In the genomic region with DNA sequence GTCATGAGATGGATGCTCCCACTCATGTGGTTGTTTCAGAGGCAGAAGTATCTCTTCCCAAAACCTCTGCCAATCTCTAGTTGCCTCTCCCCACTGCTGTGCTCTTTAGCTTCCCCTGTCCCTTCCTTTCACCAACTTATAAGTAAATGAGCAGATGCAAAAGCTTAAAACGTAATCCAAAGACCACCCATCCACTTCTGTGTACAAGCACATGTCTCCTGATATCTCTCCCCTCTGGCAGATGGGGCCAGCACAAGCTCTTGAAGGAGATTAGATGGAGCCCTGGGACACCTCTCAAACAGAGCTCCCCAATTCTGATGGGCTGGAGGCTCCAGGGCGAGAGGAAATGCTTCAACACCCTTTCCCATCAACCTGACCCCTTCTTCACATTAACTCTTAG, we compare ENCODE assay signal across 15 cellular contexts.
DNase-seq lines count a peak whose midpoint lies in the region; ATAC-seq, FAIRE-seq and TF ChIP-seq lines count a peak whose summit lies in the region.
"Had no signal": no experiment of that assay in that cellular context is flagged by ENCODE, and none has a peak within 500 bp of the region (broad histone marks: within the 10 kb centered on the region; RNA-seq: fewer than 3 reads in every experiment).

No MANE protein-coding gene starts in this region.

- H3K27me3 ChIP-seq in GM12878 (replicated peaks in 1 of 2; ENCODE audit: control insufficient read depth in 2 of 2, insufficient read depth in 2 of 2, low read length in 1 of 2) (no peaks in the 10 kb centered on the region), left ventricle myocardium inferior (ENCODE audit: low read depth) (no peaks in the 10 kb centered on the region)
- H3K27me3 ChIP-seq: BLaER1 treated with 17β-estradiol and CSF1 and Interleukin-3, amounts not matched to agents 10 nM and 100 nM had no signal

- H3K27ac ChIP-seq in GM12878 (ENCODE audit: control insufficient read depth, insufficient read depth), result peak overlapping the region; percentile 50
- no peak overlapping the region for H3K27ac ChIP-seq in kidney (ENCODE audit: low read depth in 2 of 2, low read length in 2 of 2)
- no peak overlapping the region for H3K27ac ChIP-seq in left ventricle myocardium inferior (replicated peaks)
- H3K27ac ChIP-seq: BLaER1 treated with 17β-estradiol and CSF1 and Interleukin-3, amounts not matched to agents 10 nM and 100 nM had no signal

- WGBS in GM12878 (ENCODE audit: insufficient coverage, insufficient replicate concordance, low lambda C conversion rate, missing lambda C conversion rate), result 100% methylated on average over 2 of the region's 2 CpGs

- peaks cover 53% of the 10 kb centered on the region for H3K4me1 ChIP-seq in GM12878 (ENCODE audit: control insufficient read depth, insufficient read depth, low read length)
- H3K4me1 ChIP-seq in kidney (ENCODE audit: control insufficient read depth in 1 of 2, insufficient read depth in 1 of 2, low read depth in 1 of 2, low read length in 2 of 2), result peaks cover 2 to 4% of the 10 kb centered on the region in 2 donors
- H3K4me1 ChIP-seq in left ventricle myocardium inferior, result peaks cover 27% of the 10 kb centered on the region

- H2AFZ ChIP-seq in GM12878 (ENCODE audit: control insufficient read depth, low read depth, low read length), result no peak overlapping the region

- BruUV-seq in GM12878 (replicated peaks; lab: Mats Ljungman, UMichigan), result no TSS peak

- no peak for ATAC-seq in GM12878
- ATAC-seq: HepG2 had no signal

- peaks cover 52% of the 10 kb centered on the region for H3K4me1 Mint-ChIP-seq in HFFc6 (ENCODE audit: low read depth)

- intact Hi-C loops in GM12878 (cut with micrococcal nuclease; ENCODE audit: unreplicated experiment), result no loop called here
- intact Hi-C loops in kidney (cut with DNase I), result no loop called here
- intact Hi-C loops in left ventricle myocardium inferior (cut with micrococcal nuclease), result no loop called here

- H3K36me3 ChIP-seq in GM12878 (ENCODE audit: control insufficient read depth in 2 of 2, insufficient read depth in 2 of 2, low read length in 1 of 2) (no peaks in the 10 kb centered on the region), kidney (ENCODE audit: control insufficient read depth in 1 of 2, insufficient read depth in 2 of 2, low read length in 2 of 2) (no peaks in the 10 kb centered on the region), left ventricle myocardium inferior (no peaks in the 10 kb centered on the region)
- H3K36me3 ChIP-seq: BLaER1 treated with 17β-estradiol and CSF1 and Interleukin-3, amounts not matched to agents 10 nM and 100 nM had no signal

- SMC1A ChIA-PET in GM12878 (lab: Charles Lee; ENCODE audit: uncharacterized antibody, unreplicated experiment), result interaction anchor here (0.7 to 20.8 kb wide), 17 partner anchors 8 to 72 kb away, joined by 3 to 283 read pairs (median 6); a partner anchor contains a TSS

- H3K4me3 Mint-ChIP-seq in HFFc6, result no peak overlapping the region
- H3K4me3 Mint-ChIP-seq: CD4-positive, alpha-beta T cell had no signal

- H3K27ac Mint-ChIP-seq in HFFc6, result peak overlapping the region; percentile 4
- H3K27ac Mint-ChIP-seq: CD4-positive, alpha-beta T cell had no signal

- DNase-seq in CD1c-positive myeloid dendritic cell (ENCODE audit: extremely low spot score) (peak; percentile 32), HFFc6 (no peak), NCI-H82 treated with DMSO at 0.1 percent for 48 hours (lab: John Stamatoyannopoulos, UW; ENCODE audit: unreplicated experiment) (peak; percentile 49), GM12878 (ENCODE audit: low read depth, low spot score) (no peak), 8988T (no peak), GM20000 (ENCODE audit: low spot score) (no peak), kidney (no peak), left ventricle myocardium inferior (no peak)
- DNase-seq: ACHN; Calu3; CD4-positive, alpha-beta T cell; DMS 273 treated with DMSO at 0.1 percent for 48 hours had no signal

- peaks cover 63% of the 10 kb centered on the region for H3K79me2 ChIP-seq in GM12878 (ENCODE audit: control insufficient read depth, insufficient read depth, low read length)

- H3K27me3 Mint-ChIP-seq in HFFc6 (ENCODE audit: insufficient read depth), result peaks cover 3% of the 10 kb centered on the region; the same call in 1 of the 2 replicates
- H3K27me3 Mint-ChIP-seq: CD4-positive, alpha-beta T cell had no signal

- H3K4me2 ChIP-seq in GM12878 (ENCODE audit: control insufficient read depth, insufficient read depth), result no peak overlapping the region

- no peaks in the 10 kb centered on the region for H3K9me3 Mint-ChIP-seq in HFFc6
- H3K9me3 Mint-ChIP-seq: CD4-positive, alpha-beta T cell had no signal

- TF ChIP-seq EP300 in GM12878 (IDR thresholded peaks at IDR 0.05; ENCODE audit: borderline replicate concordance in 1 of 2, control insufficient read depth in 1 of 2, low read depth in 2 of 2, low read length in 2 of 2), result no peak

- TF ChIP-seq CTCF in HFFc6 (IDR thresholded peaks at IDR 0.05) (no peak), GM12878 (IDR thresholded peaks at IDR 0.05 in 2 of 3, conservative IDR thresholded peaks at IDR 0.05 in 1 of 3; ENCODE audit: control insufficient read depth in 2 of 3, extremely low read depth in 1 of 3, insufficient read depth in 1 of 3, low read depth in 3 of 3, low read length in 3 of 3) (no peak), GM20000 (IDR thresholded peaks at IDR 0.05; ENCODE audit: extremely low read depth, missing control alignments) (no peak), kidney (IDR thresholded peaks at IDR 0.05; ENCODE audit: borderline replicate concordance, extremely low read depth, insufficient read depth) (no peak), left ventricle myocardium inferior (IDR thresholded peaks at IDR 0.05; ENCODE audit: borderline replicate concordance) (no peak)

- H3K36me3 Mint-ChIP-seq in HFFc6 (ENCODE audit: low read depth), result peaks cover 7% of the 10 kb centered on the region; the same call in 1 of the 2 replicates

- FAIRE-seq in GM12878 (lab: Jason Lieb, UNC) (no peak), kidney (lab: Jason Lieb, UNC) (no peak)
- FAIRE-seq: HepG2, HTR-8/SVneo had no signal

- no peak overlapping the region for H3K4me3 ChIP-seq in GM12878
- no peak overlapping the region for H3K4me3 ChIP-seq in kidney (ENCODE audit: low read length in 2 of 2)
- no peak overlapping the region for H3K4me3 ChIP-seq in left ventricle myocardium inferior
- H3K4me3 ChIP-seq: BLaER1 treated with 17β-estradiol and CSF1 and Interleukin-3, amounts not matched to agents 10 nM and 100 nM had no signal

- no peak for TF ChIP-seq RAD21 in GM12878 (IDR thresholded peaks at IDR 0.05; ENCODE audit: insufficient read depth, low read depth, low read length)

- POLR2A ChIA-PET in GM12878 (lab: Charles Lee), result interaction anchor here (0.6 to 6.5 kb wide), 7 partner anchors 10 to 73 kb away, joined by 3 to 28 read pairs (median 4); no protein-coding TSS in a partner anchor

- H4K20me1 ChIP-seq in GM12878 (ENCODE audit: control insufficient read depth, insufficient read depth), result no peaks in the 10 kb centered on the region
- H4K20me1 ChIP-seq: BLaER1 treated with 17β-estradiol and CSF1 and Interleukin-3, amounts not matched to agents 10 nM and 100 nM had no signal

- H3K9me3 ChIP-seq in GM12878 (replicated peaks; ENCODE audit: control insufficient read depth, insufficient read depth, low read length) (no peaks in the 10 kb centered on the region), kidney (ENCODE audit: control insufficient read depth in 1 of 2, low read length in 2 of 2) (no peaks in the 10 kb centered on the region), left ventricle myocardium inferior (replicated peaks) (no peaks in the 10 kb centered on the region)
- H3K9me3 ChIP-seq: BLaER1 treated with 17β-estradiol and CSF1 and Interleukin-3, amounts not matched to agents 10 nM and 100 nM had no signal

- TF ChIP-seq POLR2A in GM12878 (IDR thresholded peaks at IDR 0.05; ENCODE audit: low read depth, low read length), result no peak

- no peak overlapping the region for H3K9ac ChIP-seq in GM12878 (ENCODE audit: control insufficient read depth, insufficient read depth, low read length)
- no peak overlapping the region for H3K9ac ChIP-seq in kidney (ENCODE audit: low read length in 2 of 2)
- H3K9ac ChIP-seq: BLaER1 treated with 17β-estradiol and CSF1 and Interleukin-3, amounts not matched to agents 10 nM and 100 nM had no signal

- RAD21 ChIA-PET in GM12878 (lab: Charles Lee; ENCODE audit: unreplicated experiment), result interaction anchor here (0.8 to 6.2 kb wide), 8 partner anchors 9 to 74 kb away, joined by 3 to 71 read pairs (median 8); a partner anchor contains a TSS

- in situ Hi-C loops in GM12878 (cut with MboI), result no loop called here

- CTCF ChIA-PET in GM12878 (lab: Yijun Ruan, JAX), result interaction anchor here (1.0 to 2.5 kb wide), 6 partner anchors 9 to 197 kb away, joined by 3 to 13 read pairs (median 10); no protein-coding TSS in a partner anchor

TF ChIP-seq in GM12878, 131 proteins besides CTCF, POLR2A, EP300 and RAD21 (continues in another document):
- TF ChIP-seq ATF7 (IDR thresholded peaks at IDR 0.05; ENCODE audit: low read depth) (no peak), NFYA (IDR thresholded peaks at IDR 0.05; ENCODE audit: borderline replicate concordance, low read depth, low read length) (no peak), ZNF24 (IDR thresholded peaks at IDR 0.05) (no peak), KDM1A (IDR thresholded peaks at IDR 0.05; ENCODE audit: borderline replicate concordance) (no peak), CREB1 (IDR thresholded peaks at IDR 0.05; ENCODE audit: low read depth) (no peak), KAT2A (conservative IDR thresholded peaks at IDR 0.05; ENCODE audit: control insufficient read depth, low read depth, low read length) (no peak), JUND (IDR thresholded peaks at IDR 0.05; ENCODE audit: low read depth, low read length) (no peak)

Comparison
In these comparisons a context has a peak if more than half of its experiments do, and no peak if none do; other contexts are left out.
1. DNase-seq: peak in CD1c-positive myeloid dendritic cell (single experiment) and NCI-H82 treated with DMSO at 0.1 percent for 48 hours (single experiment); none in HFFc6 (single experiment), GM12878 (single experiment), 8988T (single experiment), GM20000 (single experiment), kidney (single experiment) and left ventricle myocardium inferior (single experiment).